Comparison of ENCODE assay signal across 9 cellular contexts in genomic region chr2:230347659-230348305, GRCh38. TPM values are rescaled to one million over a fixed set of nuclear protein-coding genes. Genes with fewer than 3 reads are reported as not detected.
DNase-seq lines count a peak whose midpoint lies in the region; ATAC-seq and TF ChIP-seq lines count a peak whose summit lies in the region.
"Had no signal": no experiment of that assay in that cellular context is flagged by ENCODE, and none has a peak within 500 bp of the region (broad histone marks: within the 10 kb centered on the region; RNA-seq: fewer than 3 reads in every experiment).

No MANE protein-coding gene starts in this region.

- H2AFZ ChIP-seq in OCI-LY3 (ENCODE audit: low read depth, low read length) = no peak overlapping the region
- no peak overlapping the region for H2AFZ ChIP-seq in neural progenitor cell (replicated peaks)

- peak overlapping the region in 8 of 11 experiments; percentile 12 to 75 (median 34); a peak in 11 of 22 replicates for H3K4me2 ChIP-seq in BLaER1 treated with 17β-estradiol and CSF1 and Interleukin-3, amounts not matched to agents 10 nM and 100 nM
- H3K4me2 ChIP-seq in OCI-LY3 (ENCODE audit: low read length) = peak overlapping the region; percentile 21; the same call in 1 of the 2 replicates
- H3K4me2 ChIP-seq in neural progenitor cell = no peak overlapping the region

- peak overlapping the region; percentile 90 for H3K27ac Mint-ChIP-seq in central memory CD8-positive, alpha-beta T cell (ENCODE audit: low read depth)
- H3K27ac Mint-ChIP-seq in WTC11 (no peak overlapping the region), neural progenitor cell (no peak overlapping the region)

- no peak overlapping the region for H3K9ac ChIP-seq in BLaER1 treated with 17β-estradiol and CSF1 and Interleukin-3, amounts not matched to agents 10 nM and 100 nM
- no peak overlapping the region for H3K9ac ChIP-seq in OCI-LY3 (ENCODE audit: low read length)
- no peak overlapping the region for H3K9ac ChIP-seq in neural progenitor cell

- H3K4me1 Mint-ChIP-seq in central memory CD8-positive, alpha-beta T cell = peaks cover 80% of the 10 kb centered on the region
- H3K4me1 Mint-ChIP-seq in WTC11 = peaks cover 9% of the 10 kb centered on the region
- no peaks in the 10 kb centered on the region for H3K4me1 Mint-ChIP-seq in neural progenitor cell

- CTCF ChIA-PET in WTC11 (lab: Charles Lee) = no interaction called here

- H3K4me1 ChIP-seq in BLaER1 treated with 17β-estradiol and CSF1 and Interleukin-3, amounts not matched to agents 10 nM and 100 nM = peaks cover 5 to 21% (median 8%) of the 10 kb centered on the region in 10 experiments; a peak in 14 of 20 replicates
- H3K4me1 ChIP-seq in OCI-LY3 (ENCODE audit: low read length) (peaks cover 9% of the 10 kb centered on the region), neural progenitor cell (no peaks in the 10 kb centered on the region)
- H3K4me1 ChIP-seq: vagina had no signal

- DNase-seq in central memory CD8-positive, alpha-beta T cell (ENCODE audit: low spot score in 2 of 2) = no peak
- DNase-seq in WTC11 (ENCODE audit: low spot score) (no peak), hypothalamus (lab: John Stamatoyannopoulos, UW) (no peak), neural progenitor cell (ENCODE audit: low spot score) (no peak)

- no peaks in the 10 kb centered on the region for H3K79me2 ChIP-seq in OCI-LY3 (ENCODE audit: low read length)
- H3K79me2 ChIP-seq in neural progenitor cell (ENCODE audit: low read depth) = no peaks in the 10 kb centered on the region

- peaks cover 0 to 13% (median 0%) of the 10 kb centered on the region in 11 experiments; a peak in 5 of 22 replicates for H4K20me1 ChIP-seq in BLaER1 treated with 17β-estradiol and CSF1 and Interleukin-3, amounts not matched to agents 10 nM and 100 nM
- no peaks in the 10 kb centered on the region for H4K20me1 ChIP-seq in OCI-LY3 (ENCODE audit: insufficient read depth, low read length)
- H4K20me1 ChIP-seq in neural progenitor cell (ENCODE audit: low read depth) = no peaks in the 10 kb centered on the region

- no peaks in the 10 kb centered on the region for H3K27me3 ChIP-seq in BLaER1 treated with 17β-estradiol and CSF1 and Interleukin-3, amounts not matched to agents 10 nM and 100 nM
- no peaks in the 10 kb centered on the region for H3K27me3 ChIP-seq in OCI-LY3 (ENCODE audit: low read depth, low read length)
- no peaks in the 10 kb centered on the region for H3K27me3 ChIP-seq in neural progenitor cell
- H3K27me3 ChIP-seq: vagina had no signal

- H3F3A ChIP-seq in neural progenitor cell (ENCODE audit: low read depth) = no peaks in the 10 kb centered on the region

- H3K9me3 Mint-ChIP-seq in central memory CD8-positive, alpha-beta T cell = peaks cover 13% of the 10 kb centered on the region
- peaks cover 34% of the 10 kb centered on the region for H3K9me3 Mint-ChIP-seq in WTC11
- peaks cover 6% of the 10 kb centered on the region for H3K9me3 Mint-ChIP-seq in neural progenitor cell

- TF ChIP-seq CTCF in OCI-LY3 (IDR thresholded peaks at IDR 0.05; ENCODE audit: low read depth, low read length) (no peak), WTC11 (IDR thresholded peaks at IDR 0.05) (no peak), neural progenitor cell (IDR thresholded peaks at IDR 0.05) (no peak)

- H3K36me3 Mint-ChIP-seq in central memory CD8-positive, alpha-beta T cell (ENCODE audit: insufficient read depth) = peaks cover 16% of the 10 kb centered on the region
- H3K36me3 Mint-ChIP-seq in WTC11 (peaks cover 17% of the 10 kb centered on the region), neural progenitor cell (no peaks in the 10 kb centered on the region)

- POLR2A ChIA-PET in WTC11 (lab: Charles Lee) = no interaction called here

- H3K36me3 ChIP-seq in BLaER1 treated with 17β-estradiol and CSF1 and Interleukin-3, amounts not matched to agents 10 nM and 100 nM = peaks cover 34 to 71% (median 52%) of the 10 kb centered on the region in 11 experiments
- H3K36me3 ChIP-seq in OCI-LY3 (replicated peaks; ENCODE audit: low read depth, low read length) (peaks cover 28% of the 10 kb centered on the region), neural progenitor cell (peaks cover 6% of the 10 kb centered on the region)

- ATAC-seq in GM19395 (IDR thresholded peaks at IDR 0.05; ENCODE audit: unreplicated experiment) = peak; percentile 67
- ATAC-seq in central memory CD8-positive, alpha-beta T cell (replicated peaks; ENCODE audit: extremely low read depth, poor library complexity, severe bottlenecking) = no peak
- ATAC-seq in HG02763 (IDR thresholded peaks at IDR 0.05; ENCODE audit: unreplicated experiment) = no peak
- no peak for ATAC-seq in WTC11

- H3K27me3 Mint-ChIP-seq in central memory CD8-positive, alpha-beta T cell = no peaks in the 10 kb centered on the region
- no peaks in the 10 kb centered on the region for H3K27me3 Mint-ChIP-seq in WTC11 (ENCODE audit: low read depth)
- H3K27me3 Mint-ChIP-seq in neural progenitor cell (ENCODE audit: insufficient read depth, low read depth) = no peaks in the 10 kb centered on the region

- no peak overlapping the region for H3K4me3 ChIP-seq in BLaER1 treated with 17β-estradiol and CSF1 and Interleukin-3, amounts not matched to agents 10 nM and 100 nM
- H3K4me3 ChIP-seq in OCI-LY3 (ENCODE audit: low read length) (no peak overlapping the region), neural progenitor cell (no peak overlapping the region)
- H3K4me3 ChIP-seq: vagina had no signal

- peak overlapping the region; percentile 39 for H3K4me3 Mint-ChIP-seq in central memory CD8-positive, alpha-beta T cell
- H3K4me3 Mint-ChIP-seq in WTC11 (no peak overlapping the region), neural progenitor cell (no peak overlapping the region)

- peaks cover 43 to 57% (median 51%) of the 10 kb centered on the region in 11 experiments for H3K9me3 ChIP-seq in BLaER1 treated with 17β-estradiol and CSF1 and Interleukin-3, amounts not matched to agents 10 nM and 100 nM (replicated peaks in 1 of 11)
- H3K9me3 ChIP-seq in OCI-LY3 (ENCODE audit: insufficient read depth, low read length) (peaks cover 12% of the 10 kb centered on the region; the same call in 1 of the 2 replicates), neural progenitor cell (ENCODE audit: low read depth) (no peaks in the 10 kb centered on the region)
- H3K9me3 ChIP-seq: vagina had no signal

- peak overlapping the region in 1 of 11 experiments; percentile 1; a peak in 2 of 22 replicates for H3K27ac ChIP-seq in BLaER1 treated with 17β-estradiol and CSF1 and Interleukin-3, amounts not matched to agents 10 nM and 100 nM
- no peak overlapping the region for H3K27ac ChIP-seq in OCI-LY3 (ENCODE audit: low read length)
- H3K27ac ChIP-seq in neural progenitor cell = no peak overlapping the region
- H3K27ac ChIP-seq: vagina had no signal

TF ChIP-seq in WTC11, 78 proteins besides CTCF, POLR2A, EP300 and RAD21 (continues in another document):
- TF ChIP-seq NFE2L1 (CRISPR knock-in tag; IDR thresholded peaks at IDR 0.05) (no peak), FOXJ3 (CRISPR knock-in tag; IDR thresholded peaks at IDR 0.05; ENCODE audit: borderline replicate concordance) (no peak), NFATC4 (CRISPR knock-in tag; IDR thresholded peaks at IDR 0.05) (no peak), ZBTB21 (CRISPR knock-in tag; IDR thresholded peaks at IDR 0.05; ENCODE audit: borderline replicate concordance) (no peak), MXD4 (CRISPR knock-in tag; IDR thresholded peaks at IDR 0.05; ENCODE audit: borderline replicate concordance) (no peak), CREM (CRISPR knock-in tag; IDR thresholded peaks at IDR 0.05) (no peak), PRRX2 (CRISPR knock-in tag; IDR thresholded peaks at IDR 0.05) (no peak), ARID4B (CRISPR knock-in tag; IDR thresholded peaks at IDR 0.05; ENCODE audit: borderline replicate concordance) (no peak), FOXK1 (CRISPR knock-in tag; IDR thresholded peaks at IDR 0.05) (no peak), ATF1 (CRISPR knock-in tag; IDR thresholded peaks at IDR 0.05) (no peak), ZNF423 (CRISPR knock-in tag; IDR thresholded peaks at IDR 0.05) (no peak), ZNF138 (CRISPR knock-in tag; conservative IDR thresholded peaks at IDR 0.05) (no peak)
- TF ChIP-seq, protein P1, sequence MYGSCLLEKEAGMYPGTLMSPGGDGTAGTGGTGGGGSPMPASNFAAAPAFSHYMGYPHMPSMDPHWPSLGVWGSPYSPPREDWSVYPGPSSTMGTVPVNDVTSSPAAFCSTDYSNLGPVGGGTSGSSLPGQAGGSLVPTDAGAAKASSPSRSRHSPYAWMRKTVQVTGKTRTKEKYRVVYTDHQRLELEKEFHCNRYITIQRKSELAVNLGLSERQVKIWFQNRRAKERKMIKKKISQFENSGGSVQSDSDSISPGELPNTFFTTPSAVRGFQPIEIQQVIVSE (CRISPR knock-in tag; IDR thresholded peaks at IDR 0.05; ENCODE audit: borderline replicate concordance) = no peak

RNA-seq across cellular contexts. Expression of gene SP140L, which starts 20.8 kb away (rescaled TPM):
- total RNA-seq in WTC11 (2021) (2.7 to 3.8 TPM (median 3.2 TPM) in 3 replicates), neural progenitor cell (ENCODE audit: low replicate concordance) (2.0 and 2.1 TPM in 2 replicates)
